Comparison of ENCODE assay signal across 7 cellular contexts in the genomic region with DNA sequence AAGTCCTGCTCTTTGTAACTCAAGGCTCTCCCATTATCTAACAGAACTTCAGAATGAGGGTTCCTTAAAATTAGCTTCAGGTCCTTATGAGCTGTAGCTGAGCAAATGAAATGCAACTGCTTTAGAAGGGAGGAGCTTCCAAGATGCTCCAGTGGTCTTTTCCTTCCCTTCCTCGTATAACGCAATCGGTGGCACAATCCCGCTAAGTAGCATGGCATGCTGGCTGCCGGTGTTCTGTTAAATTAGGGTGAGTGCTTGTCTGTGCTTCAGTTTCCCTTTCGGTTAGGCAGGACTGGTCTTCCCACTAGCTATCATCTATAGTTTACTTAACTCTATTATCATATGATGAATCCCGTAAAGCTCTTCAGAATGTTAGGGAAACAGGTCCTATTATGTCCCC. TPM values are rescaled to one million over a fixed set of nuclear protein-coding genes. Genes with fewer than 3 reads are reported as not detected.
DNase-seq lines count a peak whose midpoint lies in the region; ATAC-seq and TF ChIP-seq lines count a peak whose summit lies in the region.

No MANE protein-coding gene starts in this region.

- no peaks in the 10 kb centered on the region for H3K9me3 Mint-ChIP-seq in activated CD4-positive, alpha-beta T cell treated with anti-CD3 and anti-CD28 coated beads, Interleukin-2, amount 10 ng/mL, durations not matched to agents 7 days and 5 days

- in situ Hi-C loops in GM13976 (cut with MboI; ENCODE audit: low sequenced_read_pairs, unreplicated experiment) (no loop called here), gastrocnemius medialis (cut with MboI; ENCODE audit: low sequenced_read_pairs in 4 of 4) (no loop called here)

- H3K4me1 ChIP-seq in gastrocnemius medialis, result peaks cover 10 to 54% of the 10 kb centered on the region in 2 donors

- no peaks in the 10 kb centered on the region for H3K27me3 Mint-ChIP-seq in activated CD4-positive, alpha-beta T cell treated with anti-CD3 and anti-CD28 coated beads, Interleukin-2, amount 10 ng/mL, durations not matched to agents 7 days and 5 days

- TF ChIP-seq CTCF in GM13976 (IDR thresholded peaks at IDR 0.05; ENCODE audit: borderline replicate concordance, control extremely low read depth, extremely low read depth, insufficient read depth, missing control alignments) (no peak), gastrocnemius medialis (IDR thresholded peaks at IDR 0.05 in 4 of 5, conservative IDR thresholded peaks at IDR 0.05 in 1 of 5) (no peak)

- intact Hi-C loops in left ventricle myocardium superior (cut with micrococcal nuclease) (no loop called here), gastrocnemius medialis (cut with DNase I; ENCODE audit: low total_unique reads) (loop anchor here (2.0 to 5.0 kb wide), 2 partner anchors 37 to 169 kb away; a partner anchor contains a TSS), posterior vena cava (cut with DNase I) (no loop called here)

- TF ChIP-seq POLR2A in gastrocnemius medialis (IDR thresholded peaks at IDR 0.05), result no peak

- H3K4me1 Mint-ChIP-seq in activated CD4-positive, alpha-beta T cell treated with anti-CD3 and anti-CD28 coated beads, Interleukin-2, amount 10 ng/mL, durations not matched to agents 7 days and 5 days, result peaks cover 69% of the 10 kb centered on the region

- peak overlapping the region; percentile 92 for H3K4me3 Mint-ChIP-seq in activated CD4-positive, alpha-beta T cell treated with anti-CD3 and anti-CD28 coated beads, Interleukin-2, amount 10 ng/mL, durations not matched to agents 7 days and 5 days

- H3K9me3 ChIP-seq in gastrocnemius medialis, result no peaks in the 10 kb centered on the region

- H3K27ac Mint-ChIP-seq in activated CD4-positive, alpha-beta T cell treated with anti-CD3 and anti-CD28 coated beads, Interleukin-2, amount 10 ng/mL, durations not matched to agents 7 days and 5 days, result peak overlapping the region; percentile 91

- peak overlapping the region; percentile 76 to 90 (median 78) for H3K4me3 ChIP-seq in gastrocnemius medialis

- H3K27ac ChIP-seq in gastrocnemius medialis, result peak overlapping the region; percentile 86 to 95 (median 91)

- ATAC-seq in HG03066 (IDR thresholded peaks at IDR 0.05; ENCODE audit: low read depth, unreplicated experiment) (peak; percentile 25), left ventricle myocardium superior (peak; percentile 24), gastrocnemius medialis (peak; percentile 13 to 19), GM18858 (IDR thresholded peaks at IDR 0.05; ENCODE audit: unreplicated experiment) (no peak)

- CTCF ChIA-PET in activated CD4-positive, alpha-beta T cell treated with anti-CD3 and anti-CD28 coated beads, Interleukin-2, amount 10 ng/mL, durations not matched to agents 7 days and 5 days (lab: Charles Lee), result interaction anchor here (0.9 to 1.4 kb wide), 3 partner anchors 8 to 45 kb away, joined by 3 to 5 read pairs (median 3); no protein-coding TSS in a partner anchor

- POLR2A ChIA-PET in activated CD4-positive, alpha-beta T cell treated with anti-CD3 and anti-CD28 coated beads, Interleukin-2, amount 10 ng/mL, durations not matched to agents 7 days and 5 days (lab: Charles Lee), result interaction anchor here (0.9 to 1.1 kb wide), 2 partner anchors 18 to 168 kb away, joined by 3 read pairs; a partner anchor contains a TSS

- DNase-seq in GM13976 (ENCODE audit: low spot score) (peak; percentile 41), left ventricle myocardium superior (no peak), gastrocnemius medialis (peak in 1 of 2 donors; percentile 28), posterior vena cava (ENCODE audit: low spot score) (no peak)
- peak; percentile 56 for DNase-seq in activated CD4-positive, alpha-beta T cell treated with anti-CD3 and anti-CD28 coated beads, Interleukin-2, amount 10 ng/mL, durations not matched to agents 7 days and 5 days

- H3K36me3 ChIP-seq in gastrocnemius medialis, result no peaks in the 10 kb centered on the region

- no peaks in the 10 kb centered on the region for H3K27me3 ChIP-seq in gastrocnemius medialis

- H3K36me3 Mint-ChIP-seq in activated CD4-positive, alpha-beta T cell treated with anti-CD3 and anti-CD28 coated beads, Interleukin-2, amount 10 ng/mL, durations not matched to agents 7 days and 5 days (ENCODE audit: low read depth), result peaks cover 49% of the 10 kb centered on the region

RNA-seq across cellular contexts. Expression of a gene that starts 0.9 kb away (rescaled TPM):
- total RNA-seq in activated CD4-positive, alpha-beta T cell treated with anti-CD3 and anti-CD28 coated beads, Interleukin-2, amount 10 ng/mL, durations not matched to agents 7 days and 5 days, result 10 to 100 TPM; 64.1 to 67.1 TPM
- total RNA-seq in left ventricle myocardium superior (16.9 TPM), gastrocnemius medialis (10 to 100 TPM; 17.5 to 33.1 (median 19.5) TPM), posterior vena cava (10 to 100 TPM in 1 of 2 donors, 1 to 10 TPM in 1; 9.3 to 13.5 TPM)

Comparison
In these comparisons a context has a peak if more than half of its experiments do, and no peak if none do; other contexts are left out.
1. DNase-seq: peak in GM13976 (single experiment) and activated CD4-positive, alpha-beta T cell treated with anti-CD3 and anti-CD28 coated beads, Interleukin-2, amount 10 ng/mL, durations not matched to agents 7 days and 5 days (single experiment); none in left ventricle myocardium superior (single experiment) and posterior vena cava (single experiment).